Comparison of ENCODE assay signal across 8 cellular contexts in the genomic region with DNA sequence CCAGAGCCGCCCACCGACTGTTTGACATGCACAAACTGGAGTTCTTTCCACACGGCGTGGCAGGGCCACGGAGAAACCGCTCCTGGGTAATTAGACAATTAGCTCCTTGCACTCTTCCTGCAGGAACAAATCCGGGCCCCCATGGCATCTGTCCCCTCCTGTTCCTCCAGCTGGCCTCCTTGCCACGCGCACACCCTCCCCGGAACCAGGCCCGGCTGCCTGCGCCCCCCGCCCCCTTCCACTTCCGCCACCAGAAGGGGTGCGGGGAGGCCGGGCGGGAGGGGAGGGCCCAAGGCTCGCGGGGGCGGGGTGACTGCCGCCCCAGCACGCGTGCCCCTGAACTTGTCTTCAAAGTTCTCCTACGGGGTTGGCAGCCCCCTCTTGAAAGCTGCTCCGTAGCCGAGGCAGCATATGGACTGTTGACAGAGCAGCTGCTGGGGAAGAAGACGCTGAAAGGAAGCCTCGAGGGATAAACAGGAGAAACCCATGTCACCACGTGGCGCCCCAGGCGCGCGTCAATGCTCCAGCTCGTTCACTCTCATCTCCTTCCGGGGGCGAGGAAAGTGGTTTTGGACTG.
DNase-seq lines count a peak whose midpoint lies in the region; FAIRE-seq and TF ChIP-seq lines count a peak whose summit lies in the region.

No MANE protein-coding gene starts in this region.

- no peak for TF ChIP-seq CTCF in D721Med (IDR thresholded peaks at IDR 0.05; ENCODE audit: insufficient read depth, missing control alignments)

- FAIRE-seq in D721Med (lab: Jason Lieb, UNC): no peak

- intact Hi-C loops in posterior vena cava (cut with DNase I): no loop called here

- DNase-seq in D721Med (ENCODE audit: insufficient read length, low spot score) (peak; percentile 44), NCI-H146 (lab: John Stamatoyannopoulos, UW) (peak; percentile 72), cerebellum (ENCODE audit: low spot score) (peak; percentile 51), posterior vena cava (ENCODE audit: low spot score) (peak; percentile 79), ecto neural progenitor cell (ENCODE audit: low spot score) (no peak), NCI-H2081 (lab: John Stamatoyannopoulos, UW) (no peak), DMS153 treated with DMSO at 0.1 percent for 48 hours (lab: John Stamatoyannopoulos, UW; ENCODE audit: unreplicated experiment) (no peak), superior temporal gyrus (ENCODE audit: extremely low spot score) (no peak)

Comparison
In these comparisons a context has a peak if more than half of its experiments do, and no peak if none do; other contexts are left out.
1. DNase-seq: peak in D721Med (single experiment), NCI-H146 (single experiment), cerebellum (single experiment) and posterior vena cava (single experiment); none in ecto neural progenitor cell (single experiment), NCI-H2081 (0 of 2), DMS153 treated with DMSO at 0.1 percent for 48 hours (single experiment) and superior temporal gyrus (single experiment).